ENCODE assay signal across 14 cellular contexts in the genomic region with DNA sequence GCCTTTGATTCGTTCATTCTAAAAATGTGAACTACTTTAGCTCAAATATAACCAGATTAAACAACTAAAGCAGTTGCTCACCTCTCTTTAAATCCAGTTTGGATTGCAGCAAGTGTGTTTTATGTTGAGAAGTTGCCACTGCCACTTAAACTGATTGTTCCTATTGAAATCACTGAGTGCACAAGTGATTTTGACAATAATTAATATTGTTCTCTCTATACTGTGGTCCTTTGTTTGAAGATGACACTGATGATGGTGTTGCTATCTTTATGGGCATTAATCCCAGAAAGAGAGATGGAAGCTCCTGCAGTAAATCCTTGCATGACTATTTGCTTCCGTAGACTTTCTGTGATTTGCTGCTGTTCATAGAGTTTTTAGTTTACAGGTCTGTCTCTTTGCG.
DNase-seq lines count a peak whose midpoint lies in the region; ATAC-seq and TF ChIP-seq lines count a peak whose summit lies in the region.
"Had no signal": no experiment of that assay in that cellular context is flagged by ENCODE, and none has a peak within 500 bp of the region (broad histone marks: within the 10 kb centered on the region; RNA-seq: fewer than 3 reads in every experiment).

No MANE protein-coding gene starts in this region.

- ATAC-seq in left lobe of liver (no peak), GM19035 (IDR thresholded peaks at IDR 0.05; ENCODE audit: unreplicated experiment) (no peak)
- ATAC-seq: GM12878, HCT116 had no signal

- DNase-seq in NCI-H748 (lab: John Stamatoyannopoulos, UW; ENCODE audit: unreplicated experiment): peak; percentile 12
- DNase-seq in NCI-H748 treated with DMSO at 0.1 percent for 48 hours (lab: John Stamatoyannopoulos, UW): no peak
- peak; percentile 76 for DNase-seq in foreskin melanocyte
- DNase-seq in mesothelial cell of epicardium (ENCODE audit: low spot score in 2 of 2, unreplicated experiment in 2 of 2): no peak
- DNase-seq in putamen (ENCODE audit: low spot score): peak; percentile 56
- no peak for DNase-seq in left lobe of liver (ENCODE audit: low spot score)
- no peak for DNase-seq in GM03348 (ENCODE audit: low spot score)
- DNase-seq: Calu3; CD8-positive, alpha-beta memory T cell; DMS 273 treated with DMSO at 0.1 percent for 48 hours; GM23248 had no signal

- peak overlapping the region; percentile 32 for H3K27ac Mint-ChIP-seq in mesothelial cell of epicardium
- H3K27ac Mint-ChIP-seq: CD8-positive, alpha-beta memory T cell had no signal

- H3K4me3 Mint-ChIP-seq in mesothelial cell of epicardium: no peak overlapping the region
- H3K4me3 Mint-ChIP-seq: CD8-positive, alpha-beta memory T cell had no signal

- peaks cover 3% of the 10 kb centered on the region for H3K36me3 Mint-ChIP-seq in mesothelial cell of epicardium
- H3K36me3 Mint-ChIP-seq: CD8-positive, alpha-beta memory T cell had no signal

- TF ChIP-seq CTCF in mesothelial cell of epicardium (IDR thresholded peaks at IDR 0.05; ENCODE audit: unreplicated experiment): no peak

- H3K9me3 Mint-ChIP-seq in mesothelial cell of epicardium: peaks cover 11% of the 10 kb centered on the region
- H3K9me3 Mint-ChIP-seq: CD8-positive, alpha-beta memory T cell had no signal

- H3K4me1 Mint-ChIP-seq in mesothelial cell of epicardium: peaks cover 47% of the 10 kb centered on the region
- H3K4me1 Mint-ChIP-seq: CD8-positive, alpha-beta memory T cell had no signal

- H3K27me3 Mint-ChIP-seq in mesothelial cell of epicardium (ENCODE audit: low read depth): no peaks in the 10 kb centered on the region

Comparison
In these comparisons a context has a peak if more than half of its experiments do, and no peak if none do; other contexts are left out.
1. DNase-seq: peak in NCI-H748 (single experiment), foreskin melanocyte (single experiment) and putamen (single experiment); none in NCI-H748 treated with DMSO at 0.1 percent for 48 hours (single experiment), mesothelial cell of epicardium (0 of 2), left lobe of liver (single experiment) and GM03348 (single experiment).